In the genomic region with DNA sequence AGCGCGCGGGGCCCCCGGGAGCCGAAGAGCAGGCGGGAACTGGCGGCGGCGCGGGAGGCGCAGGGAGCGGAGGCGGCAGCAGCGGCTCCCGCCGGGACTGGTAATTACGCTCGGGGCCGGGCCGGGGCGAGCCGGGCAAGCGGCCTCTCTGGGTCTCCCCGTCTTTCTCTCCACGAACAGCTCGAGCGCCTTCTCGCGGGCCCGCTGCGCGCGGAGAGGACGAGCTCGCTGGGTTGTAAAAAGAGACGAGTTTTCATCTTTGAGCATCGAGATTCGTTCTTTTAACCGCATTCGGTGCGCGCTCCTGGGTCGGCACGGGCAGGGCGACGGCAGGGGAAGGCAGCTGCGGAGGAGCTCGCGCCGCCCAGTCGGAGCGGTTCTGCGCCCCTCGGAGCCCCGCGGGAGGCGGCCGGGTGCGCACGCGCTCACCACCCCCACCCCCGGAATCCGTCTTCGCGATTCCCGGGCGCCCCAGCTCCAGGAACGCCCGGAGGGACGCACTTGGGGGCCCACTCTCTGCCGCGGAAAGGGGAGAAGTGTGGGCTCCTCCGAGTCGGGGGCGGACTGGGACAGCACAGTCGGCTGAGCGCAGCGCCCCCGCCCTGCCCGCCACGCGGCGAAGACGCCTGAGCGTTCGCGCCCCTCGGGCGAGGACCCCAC, we compare ENCODE assay signal across 2 cellular contexts.
TF ChIP-seq lines count a peak whose summit lies in the region.

No MANE protein-coding gene starts in this region.

TF ChIP-seq in H1, 55 proteins besides CTCF, POLR2A, EP300 and RAD21:
- TF ChIP-seq ATF2 (IDR thresholded peaks at IDR 0.05; ENCODE audit: low read length) (no peak), SIN3A (conservative IDR thresholded peaks at IDR 0.05 in 1 of 2, IDR thresholded peaks at IDR 0.05 in 1 of 2; ENCODE audit: low read depth in 1 of 2, low read length in 2 of 2) (no peak), POU5F1 (IDR thresholded peaks at IDR 0.05; ENCODE audit: low read depth, low read length) (no peak), BACH1 (IDR thresholded peaks at IDR 0.05; ENCODE audit: low read length) (no peak), EZH2 (IDR thresholded peaks at IDR 0.05; ENCODE audit: low read depth, low read length, severe bottlenecking) (peak; percentile 2), E2F6 (IDR thresholded peaks at IDR 0.05) (no peak; the same call in 1 of the 2 replicates), CHD2 (IDR thresholded peaks at IDR 0.05; ENCODE audit: low read length) (no peak), SAP30 (IDR thresholded peaks at IDR 0.05; ENCODE audit: insufficient read depth, insufficient replicate concordance, low read length) (no peak), BCL11A (IDR thresholded peaks at IDR 0.05; ENCODE audit: low read depth in 2 of 2, low read length in 2 of 2) (no peak), SP1 (IDR thresholded peaks at IDR 0.05; ENCODE audit: low read depth, low read length) (no peak), ASH2L (IDR thresholded peaks at IDR 0.05; ENCODE audit: low read length) (peak; percentile 23), HDAC2 (IDR thresholded peaks at IDR 0.05; ENCODE audit: borderline replicate concordance in 1 of 2, low read depth in 2 of 2, low read length in 2 of 2) (no peak), TEAD4 (IDR thresholded peaks at IDR 0.05; ENCODE audit: low read depth, low read length) (0 out of 2 replicates have a peak, but pooled peaks have one; percentile 54), CREB1 (IDR thresholded peaks at IDR 0.05) (no peak), RFX5 (IDR thresholded peaks at IDR 0.05; ENCODE audit: borderline replicate concordance, low read depth, low read length) (no peak), KDM5A (IDR thresholded peaks at IDR 0.05; ENCODE audit: low read length) (no peak), HDAC6 (IDR thresholded peaks at IDR 0.05; ENCODE audit: low read depth, low read length) (no peak)
- TF ChIP-seq, protein P1, sequence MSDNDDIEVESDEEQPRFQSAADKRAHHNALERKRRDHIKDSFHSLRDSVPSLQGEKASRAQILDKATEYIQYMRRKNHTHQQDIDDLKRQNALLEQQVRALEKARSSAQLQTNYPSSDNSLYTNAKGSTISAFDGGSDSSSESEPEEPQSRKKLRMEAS (IDR thresholded peaks at IDR 0.05), result no peak

TF ChIP-seq in neural cell, 6 proteins besides CTCF, POLR2A, EP300 and RAD21:
- no peak for TF ChIP-seq EZH2 (IDR thresholded peaks at IDR 0.05; ENCODE audit: borderline replicate concordance, insufficient read depth, low read length, poor library complexity, severe bottlenecking)
- TF ChIP-seq MXI1 (conservative IDR thresholded peaks at IDR 0.05; ENCODE audit: poor library complexity, severe bottlenecking), result peak; percentile 15
- peak; percentile 75 for TF ChIP-seq TAF1 (IDR thresholded peaks at IDR 0.05; ENCODE audit: low read depth)
- peak; percentile 32 for TF ChIP-seq SMC3 (conservative IDR thresholded peaks at IDR 0.05; ENCODE audit: poor library complexity)
- peak; percentile 71 for TF ChIP-seq REST (IDR thresholded peaks at IDR 0.05; ENCODE audit: borderline replicate concordance)
- TF ChIP-seq POLR2AphosphoS5 (IDR thresholded peaks at IDR 0.05), result peak; percentile 68
